ENCODE assay signal across 8 cellular contexts in genomic region chr15:80695911-80696651, GRCh38. TPM values are rescaled to one million over a fixed set of nuclear protein-coding genes. Genes with fewer than 3 reads are reported as not detected.
DNase-seq lines count a peak whose midpoint lies in the region; ATAC-seq lines count a peak whose summit lies in the region.

No MANE protein-coding gene starts in this region.

- H3K9me3 ChIP-seq in T-helper 17 cell (ENCODE audit: control insufficient read depth, low read length, poor library complexity, severe bottlenecking) (no peaks in the 10 kb centered on the region), subcutaneous abdominal adipose tissue (ENCODE audit: control insufficient read depth in 5 of 5, low read length in 5 of 5) (no peaks in the 10 kb centered on the region)

- peaks cover 3 to 42% (median 37%) of the 10 kb centered on the region in 5 donors for H3K4me1 ChIP-seq in subcutaneous abdominal adipose tissue (ENCODE audit: control insufficient read depth in 5 of 5, insufficient read depth in 5 of 5, low read length in 5 of 5)

- H3K9ac ChIP-seq in subcutaneous abdominal adipose tissue (ENCODE audit: low read length in 5 of 5), result peak overlapping the region in 4 of 5 donors; percentile 35 to 68 (median 58)

- H3K4me3 ChIP-seq in subcutaneous abdominal adipose tissue (ENCODE audit: low read depth in 1 of 5, low read length in 5 of 5), result peak overlapping the region; percentile 76 to 88 (median 79)

- no peaks in the 10 kb centered on the region for H3K36me3 Mint-ChIP-seq in T-helper 17 cell (ENCODE audit: low read depth)

- H3K4me3 Mint-ChIP-seq in T-helper 17 cell, result peak overlapping the region; percentile 93

- peak; percentile 18 for DNase-seq in Caki2 (ENCODE audit: low read depth)
- DNase-seq in T-helper 17 cell, result peak in 1 of 3 donors; percentile 8
- DNase-seq in dedifferentiated amniotic fluid mesenchymal stem cell (ENCODE audit: extremely low spot score), result peak; percentile 43
- peak; percentile 13 to 47 for DNase-seq in lung microvascular endothelial cell (ENCODE audit: low read depth in 2 of 2)
- no peak for DNase-seq in ecto neural progenitor cell (ENCODE audit: low spot score)

- H3K36me3 ChIP-seq in subcutaneous abdominal adipose tissue (ENCODE audit: control insufficient read depth in 5 of 5, insufficient read depth in 5 of 5, low read length in 5 of 5), result no peaks in the 10 kb centered on the region

- in situ Hi-C loops in Caki2 (cut with HindIII; ENCODE audit: low pct_unique_long_range_greater_than_20kb, low sequenced_read_pairs), result no loop called here

- H3K27ac Mint-ChIP-seq in T-helper 17 cell, result no peak overlapping the region

- H3K27ac ChIP-seq in subcutaneous abdominal adipose tissue (ENCODE audit: low read depth, low read length), result no peak overlapping the region

- H3K27me3 ChIP-seq in subcutaneous abdominal adipose tissue (ENCODE audit: control insufficient read depth in 5 of 5, insufficient read depth in 4 of 5, low read length in 5 of 5), result no peaks in the 10 kb centered on the region

- peaks cover 20% of the 10 kb centered on the region for H3K4me1 Mint-ChIP-seq in T-helper 17 cell

- no peaks in the 10 kb centered on the region for H3K27me3 Mint-ChIP-seq in T-helper 17 cell

- ATAC-seq in HG03064 (IDR thresholded peaks at IDR 0.05; ENCODE audit: low read depth, unreplicated experiment) (peak; percentile 12), T-helper 17 cell (peak; percentile 42), GM18498 (IDR thresholded peaks at IDR 0.05; ENCODE audit: unreplicated experiment) (no peak)

RNA-seq across cellular contexts. Expression of gene ABHD17C, which starts 1.0 kb away (rescaled TPM):
- total RNA-seq in Caki2 (2014; rRNA removed; shearing (Covaris generic); ENCODE audit: low replicate concordance), result 4.0 and 7.5 TPM in 2 replicates
- 1 to 10 TPM; 2.0 to 2.3 TPM for total RNA-seq in T-helper 17 cell
- total RNA-seq in lung microvascular endothelial cell, result 4.0 and 5.0 TPM in 2 replicates
